In the genomic region with DNA sequence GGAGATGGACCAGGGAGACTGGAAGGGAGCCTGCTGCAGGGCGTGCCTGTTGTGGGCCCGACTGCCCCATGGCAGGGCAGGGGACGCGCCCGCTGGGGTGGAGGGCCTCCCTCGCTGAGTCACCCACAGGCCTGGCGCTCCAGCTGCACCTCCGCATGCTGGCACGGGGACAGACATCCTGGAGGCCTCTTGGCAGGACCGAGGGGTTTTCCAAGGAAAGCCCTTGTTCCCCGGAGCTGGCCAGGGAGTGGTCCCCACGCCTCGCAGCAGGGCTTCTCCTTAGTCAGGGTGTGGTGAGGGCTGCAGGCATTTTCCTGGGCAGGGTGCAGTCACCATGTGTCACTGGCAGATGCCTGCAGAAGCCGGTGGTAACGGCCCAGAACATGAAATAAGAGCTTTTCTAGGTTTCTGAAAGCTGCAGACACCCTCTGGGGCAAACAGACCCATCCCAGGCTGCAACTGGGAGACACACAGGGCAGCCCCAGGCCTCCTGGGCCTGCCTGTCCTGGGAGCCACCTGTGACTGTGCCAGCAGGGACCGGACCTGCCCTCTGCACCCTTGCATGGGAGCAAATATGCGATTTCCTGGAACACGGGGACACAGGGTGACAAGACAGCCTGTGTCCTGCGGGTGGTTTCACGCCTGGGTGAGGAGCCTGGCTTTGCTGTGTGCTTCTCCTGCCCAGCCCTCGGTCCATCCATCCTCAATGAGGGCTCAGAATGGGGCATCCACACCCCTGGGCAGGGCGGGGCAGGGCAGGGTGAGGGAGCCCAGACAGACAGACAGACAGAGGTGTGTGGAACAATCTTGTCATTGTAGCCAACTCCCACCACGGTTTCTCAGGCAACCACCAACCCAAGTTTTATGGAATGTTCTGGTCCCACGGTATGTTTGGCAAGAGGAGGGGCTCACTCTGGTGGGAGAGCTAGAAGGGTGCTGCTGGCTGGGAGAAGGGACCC, we compare ENCODE assay signal across 2 cellular contexts.
TF ChIP-seq lines count a peak whose summit lies in the region.

No MANE protein-coding gene starts in this region.

TF ChIP-seq in SK-N-SH treated with all-trans-retinoic acid at 6 μM for 48 hours, 23 proteins besides CTCF, POLR2A, EP300 and RAD21 (continued from another document):
- TF ChIP-seq PATZ1 (CRISPR knock-in tag; IDR thresholded peaks at IDR 0.05; ENCODE audit: borderline replicate concordance), result no peak
- no peak for TF ChIP-seq ESRRG (CRISPR knock-in tag; IDR thresholded peaks at IDR 0.05)
TF ChIP-seq in SK-N-SH treated with all-trans-retinoic acid at 6 μM for 48 hours: peak in this region for 0.

TF ChIP-seq in SK-N-SH, 30 proteins besides CTCF, POLR2A, EP300 and RAD21 (continued from another document):
- TF ChIP-seq IRF3 (IDR thresholded peaks at IDR 0.05; ENCODE audit: low read depth, low read length), result no peak
- TF ChIP-seq RCOR1 (IDR thresholded peaks at IDR 0.05; ENCODE audit: low read length), result no peak
- TF ChIP-seq GATA2 (CRISPR knock-in tag; IDR thresholded peaks at IDR 0.05), result no peak
- no peak for TF ChIP-seq RXRA (IDR thresholded peaks at IDR 0.05; ENCODE audit: borderline replicate concordance, low read depth)
- TF ChIP-seq TCF12 (IDR thresholded peaks at IDR 0.05), result no peak
- no peak for TF ChIP-seq ELF1 (IDR thresholded peaks at IDR 0.05)
- no peak for TF ChIP-seq MAX (IDR thresholded peaks at IDR 0.05; ENCODE audit: low read depth)
